ENCODE assay signal across 1 cellular context in the genomic region with DNA sequence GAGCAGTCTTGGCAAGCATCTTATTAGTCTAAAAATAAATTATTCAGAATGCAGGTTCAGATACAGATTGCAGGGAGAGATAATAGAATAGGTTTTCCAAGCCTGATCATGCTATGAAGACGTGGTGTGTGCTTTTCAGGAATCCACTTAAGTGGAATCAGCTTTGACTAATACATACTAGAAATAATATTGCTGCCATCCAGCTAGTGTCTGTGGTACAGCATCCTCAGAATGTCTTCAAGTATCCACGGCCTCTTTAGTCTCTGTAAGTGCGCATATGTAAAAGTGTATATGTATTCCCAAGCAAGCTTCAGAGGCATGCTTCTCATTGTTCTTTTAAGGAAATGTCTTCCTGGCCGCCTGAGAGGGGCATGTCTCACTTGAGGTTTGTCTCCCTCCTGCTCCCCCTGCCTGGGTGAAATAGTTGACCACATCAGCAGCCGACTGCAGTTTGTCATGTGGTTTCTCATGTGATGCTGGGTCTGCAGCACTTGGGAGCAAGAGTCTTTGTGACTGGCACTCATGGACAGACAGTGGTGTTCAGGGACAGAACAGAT.
TF ChIP-seq lines count a peak whose summit lies in the region.

No MANE protein-coding gene starts in this region.

TF ChIP-seq in SK-N-SH treated with all-trans-retinoic acid at 6 μM for 48 hours, 23 proteins besides CTCF, POLR2A, EP300 and RAD21 (continued from another document):
- TF ChIP-seq BACH2 (CRISPR knock-in tag; IDR thresholded peaks at IDR 0.05; ENCODE audit: borderline replicate concordance) (no peak), GLIS3 (CRISPR knock-in tag; IDR thresholded peaks at IDR 0.05) (no peak)
